In genomic region chr3:43005253-43005652, GRCh38 we compare ENCODE assay signal across 32 cellular contexts. TPM values are rescaled to one million over a fixed set of nuclear protein-coding genes. Genes with fewer than 3 reads are reported as not detected.
"Had no signal": no experiment of that assay in that cellular context is flagged by ENCODE, and none has a peak within 500 bp of the region (broad histone marks: within the 10 kb centered on the region; RNA-seq: fewer than 3 reads in every experiment).

No MANE protein-coding gene starts in this region.

- FAIRE-seq: astrocyte had no signal

- H3K9me3 ChIP-seq: colonic mucosa, esophagus muscularis mucosa, gastroesophageal sphincter had no signal

- ATAC-seq: activated T-cell treated with anti-CD3 and anti-CD28 coated beads, Interleukin-2, amount 50 U/mL, for 72 hours; gastroesophageal sphincter; WTC11 had no signal

- DNase-seq: activated CD4-positive, alpha-beta memory T cell treated with anti-CD3 and anti-CD28 coated beads, Interleukin-2, amount 10 ng/mL, durations not matched to agents 7 days and 5 days; activated CD4-positive, alpha-beta T cell treated with anti-CD3 and anti-CD28 coated beads for 1 hour; activated CD4-positive, alpha-beta T cell treated with anti-CD3 and anti-CD28 coated beads for 4 hours; activated CD4-positive, alpha-beta T cell treated with anti-CD3 and anti-CD28 coated beads, Interleukin-2, amount 10 ng/mL, durations not matched to agents 7 days and 5 days; activated CD4-positive, alpha-beta T cell treated with anti-CD3 and anti-CD28 coated beads, Interleukin-2, amount 50 U/mL, for 4 hours; activated CD8-positive, alpha-beta memory T cell treated with anti-CD3 and anti-CD28 coated beads, Interleukin-2, amount 50 U/mL, for 48 hours; activated gamma-delta T cell; activated naive CD4-positive, alpha-beta T cell; activated naive CD4-positive, alpha-beta T cell treated with anti-CD3 and anti-CD28 coated beads, Interleukin-2, amount 10 ng/mL, durations not matched to agents 7 days and 5 days; activated T-cell treated with anti-CD3 and anti-CD28 coated beads for 4 hours; activated T-cell treated with anti-CD3 and anti-CD28 coated beads, Interleukin-2, amount 50 U/mL, for 24 hours; activated T-cell treated with anti-CD3 and anti-CD28 coated beads, Interleukin-2, amount 50 U/mL, for 72 hours; amniotic stem cell; anterior cingulate cortex; brain microvascular endothelial cell; central memory CD4-positive, alpha-beta T cell; cerebellar nuclear complex; colonic mucosa; effector memory CD4-positive, alpha-beta T cell; endodermal cell; erythroblast; foreskin melanocyte; hippocampal formation; T-helper 2 cell had no signal

- H3K4me1 ChIP-seq: colonic mucosa had no signal

- H3K4me3 ChIP-seq: cardiac muscle cell, colonic mucosa, esophagus muscularis mucosa, gastroesophageal sphincter had no signal

- H3K27ac ChIP-seq: brain microvascular endothelial cell, cardiac muscle cell, colonic mucosa had no signal

- H3K27me3 ChIP-seq: brain microvascular endothelial cell, cardiac muscle cell, colonic mucosa, esophagus muscularis mucosa, gastroesophageal sphincter had no signal

- H3K36me3 ChIP-seq: brain microvascular endothelial cell, cardiac muscle cell, colonic mucosa, esophagus muscularis mucosa, gastroesophageal sphincter had no signal

RNA-seq across cellular contexts. Expression of gene GASK1A, which starts 26.1 kb away (rescaled TPM):
- total RNA-seq: activated CD4-positive, alpha-beta memory T cell treated with anti-CD3 and anti-CD28 coated beads, Interleukin-2, amount 10 ng/mL, durations not matched to agents 7 days and 5 days; activated CD4-positive, alpha-beta T cell treated with anti-CD3 and anti-CD28 coated beads, Interleukin-2, amount 10 ng/mL, durations not matched to agents 7 days and 5 days; activated naive CD4-positive, alpha-beta T cell treated with anti-CD3 and anti-CD28 coated beads, Interleukin-2, amount 50 U/mL, for 72 hours; glomerular endothelial cell; T-helper 1 cell treated with Interleukin-12 subunit alpha and Interleukin-12 subunit beta and Interleukin-4 antibody, amounts not matched to agents 30 ng/mL and 1 ng/mL, for 36 hours had no signal
